In the genomic region with DNA sequence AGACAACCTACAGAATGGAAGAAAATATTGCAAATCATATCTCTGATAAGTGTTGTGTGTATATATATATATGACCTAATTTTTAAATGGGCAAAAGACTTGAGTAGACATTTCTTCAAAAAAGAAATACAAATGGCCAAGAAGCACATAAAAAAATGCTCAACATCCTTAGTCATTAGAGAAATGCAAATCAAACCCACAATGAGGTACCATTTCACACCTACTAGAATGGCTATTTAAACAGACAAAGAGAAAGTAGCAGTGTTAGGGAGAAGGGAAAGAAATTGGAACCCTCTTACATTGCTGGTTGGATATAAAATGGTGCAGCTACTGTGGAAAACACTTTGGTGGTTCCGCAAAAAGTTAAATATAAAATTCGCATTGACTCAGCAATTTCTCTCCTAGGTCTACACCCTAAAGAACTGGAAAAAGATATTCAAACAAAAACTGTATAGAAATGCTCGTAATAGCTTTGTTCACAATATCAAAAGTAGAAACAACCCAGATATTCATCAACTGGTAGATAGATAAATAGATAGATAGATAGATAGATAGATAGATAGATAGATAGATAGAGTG, we compare ENCODE assay signal across 1 cellular context.
TF ChIP-seq lines count a peak whose summit lies in the region.

No MANE protein-coding gene starts in this region.

TF ChIP-seq in HCT116, 20 proteins besides CTCF, POLR2A, EP300 and RAD21:
- TF ChIP-seq ELF1 (IDR thresholded peaks at IDR 0.05; ENCODE audit: borderline replicate concordance, low read depth) (no peak), EZH2phosphoT487 (IDR thresholded peaks at IDR 0.05; ENCODE audit: borderline replicate concordance) (no peak), YY1 (IDR thresholded peaks at IDR 0.05; ENCODE audit: extremely low read depth, insufficient replicate concordance, low read depth, low read length) (no peak), FOSL1 (IDR thresholded peaks at IDR 0.05; ENCODE audit: low read depth) (no peak)
- TF ChIP-seq, protein P1, sequence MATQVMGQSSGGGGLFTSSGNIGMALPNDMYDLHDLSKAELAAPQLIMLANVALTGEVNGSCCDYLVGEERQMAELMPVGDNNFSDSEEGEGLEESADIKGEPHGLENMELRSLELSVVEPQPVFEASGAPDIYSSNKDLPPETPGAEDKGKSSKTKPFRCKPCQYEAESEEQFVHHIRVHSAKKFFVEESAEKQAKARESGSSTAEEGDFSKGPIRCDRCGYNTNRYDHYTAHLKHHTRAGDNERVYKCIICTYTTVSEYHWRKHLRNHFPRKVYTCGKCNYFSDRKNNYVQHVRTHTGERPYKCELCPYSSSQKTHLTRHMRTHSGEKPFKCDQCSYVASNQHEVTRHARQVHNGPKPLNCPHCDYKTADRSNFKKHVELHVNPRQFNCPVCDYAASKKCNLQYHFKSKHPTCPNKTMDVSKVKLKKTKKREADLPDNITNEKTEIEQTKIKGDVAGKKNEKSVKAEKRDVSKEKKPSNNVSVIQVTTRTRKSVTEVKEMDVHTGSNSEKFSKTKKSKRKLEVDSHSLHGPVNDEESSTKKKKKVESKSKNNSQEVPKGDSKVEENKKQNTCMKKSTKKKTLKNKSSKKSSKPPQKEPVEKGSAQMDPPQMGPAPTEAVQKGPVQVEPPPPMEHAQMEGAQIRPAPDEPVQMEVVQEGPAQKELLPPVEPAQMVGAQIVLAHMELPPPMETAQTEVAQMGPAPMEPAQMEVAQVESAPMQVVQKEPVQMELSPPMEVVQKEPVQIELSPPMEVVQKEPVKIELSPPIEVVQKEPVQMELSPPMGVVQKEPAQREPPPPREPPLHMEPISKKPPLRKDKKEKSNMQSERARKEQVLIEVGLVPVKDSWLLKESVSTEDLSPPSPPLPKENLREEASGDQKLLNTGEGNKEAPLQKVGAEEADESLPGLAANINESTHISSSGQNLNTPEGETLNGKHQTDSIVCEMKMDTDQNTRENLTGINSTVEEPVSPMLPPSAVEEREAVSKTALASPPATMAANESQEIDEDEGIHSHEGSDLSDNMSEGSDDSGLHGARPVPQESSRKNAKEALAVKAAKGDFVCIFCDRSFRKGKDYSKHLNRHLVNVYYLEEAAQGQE (IDR thresholded peaks at IDR 0.05; ENCODE audit: low read depth), result no peak
